23 cellular contexts compared by ENCODE assay signal in genomic region chr6:40819182-40819834, GRCh38.
DNase-seq lines count a peak whose midpoint lies in the region; ATAC-seq, FAIRE-seq and TF ChIP-seq lines count a peak whose summit lies in the region.
"Had no signal": no experiment of that assay in that cellular context is flagged by ENCODE, and none has a peak within 500 bp of the region (broad histone marks: within the 10 kb centered on the region; RNA-seq: fewer than 3 reads in every experiment).

No MANE protein-coding gene starts in this region.

- H3K14ac ChIP-seq in mesenchymal stem cell (ENCODE audit: low read length in 2 of 2) = no peak overlapping the region

- TF ChIP-seq RAD21 in HCT116 (IDR thresholded peaks at IDR 0.05; ENCODE audit: low read depth) = no peak

- H2BK120ac ChIP-seq in mesenchymal stem cell (ENCODE audit: low read depth, low read length) = no peak overlapping the region

- BruUV-seq in HCT116 (replicated peaks; lab: Mats Ljungman, UMichigan) = no TSS peak

- no peak for TF ChIP-seq POLR2A in HCT116 (IDR thresholded peaks at IDR 0.05; ENCODE audit: borderline replicate concordance, extremely low read depth, insufficient read depth, insufficient read length)
- no peak for TF ChIP-seq POLR2A in testis (IDR thresholded peaks at IDR 0.05)

- FAIRE-seq in astrocyte (lab: Jason Lieb, UNC) = no peak
- FAIRE-seq: pancreas had no signal

- no peaks in the 10 kb centered on the region for H3K27me3 ChIP-seq in HCT116 (ENCODE audit: insufficient read depth, low read length)
- H3K27me3 ChIP-seq in astrocyte (ENCODE audit: insufficient read depth, low read length) = no peaks in the 10 kb centered on the region
- H3K27me3 ChIP-seq in psoas muscle (ENCODE audit: insufficient read depth in 3 of 3, low read length in 2 of 3) = no peaks in the 10 kb centered on the region
- no peaks in the 10 kb centered on the region for H3K27me3 ChIP-seq in tibial artery
- peaks cover 10 to 18% of the 10 kb centered on the region in 2 experiments for H3K27me3 ChIP-seq in mesenchymal stem cell (ENCODE audit: control insufficient read depth in 1 of 2, insufficient read depth in 1 of 2, low read length in 2 of 2)
- no peaks in the 10 kb centered on the region for H3K27me3 ChIP-seq in testis
- H3K27me3 ChIP-seq: pancreas, Peyer's patch, stomach had no signal

- intact Hi-C loops in activated CD4-positive, alpha-beta T cell treated with anti-CD3 and anti-CD28 coated beads, Interleukin-2, amount 10 ng/mL, durations not matched to agents 24 days and 14 days (cut with micrococcal nuclease) = no loop called here
- intact Hi-C loops in HCT116 (cut with micrococcal nuclease) = no loop called here
- intact Hi-C loops in psoas muscle (cut with DNase I) = no loop called here
- intact Hi-C loops in tibial artery (cut with DNase I; ENCODE audit: low total_unique reads) = no loop called here
- intact Hi-C loops in testis (cut with DNase I; ENCODE audit: low total_unique reads) = no loop called here

- H2BK15ac ChIP-seq in mesenchymal stem cell (ENCODE audit: low read depth, poor library complexity, severe bottlenecking) = no peak overlapping the region

- H3K23ac ChIP-seq in mesenchymal stem cell (ENCODE audit: low read length in 2 of 2) = peak overlapping the region in 1 of 2 experiments; percentile 31

- H3K9me3 ChIP-seq in HCT116 (ENCODE audit: control insufficient read depth in 1 of 2, insufficient read depth in 1 of 2, low read depth in 1 of 2, low read length in 2 of 2) (no peaks in the 10 kb centered on the region), astrocyte (ENCODE audit: insufficient read depth, low read depth, low read length) (no peaks in the 10 kb centered on the region), psoas muscle (no peaks in the 10 kb centered on the region), tibial artery (no peaks in the 10 kb centered on the region), mesenchymal stem cell (ENCODE audit: control insufficient read depth, low read length) (no peaks in the 10 kb centered on the region), testis (no peaks in the 10 kb centered on the region)
- H3K9me3 ChIP-seq: pancreas, Peyer's patch, stomach had no signal

- no peak overlapping the region for H3K18ac ChIP-seq in mesenchymal stem cell (ENCODE audit: low read depth in 1 of 2, low read length in 2 of 2)

- H3K79me1 ChIP-seq in mesenchymal stem cell (replicated peaks; ENCODE audit: low read length, poor library complexity, severe bottlenecking) = no peaks in the 10 kb centered on the region

- no peak overlapping the region for H4K91ac ChIP-seq in mesenchymal stem cell (ENCODE audit: low read length)

- H3K9me3 Mint-ChIP-seq in activated CD4-positive, alpha-beta T cell treated with anti-CD3 and anti-CD28 coated beads, Interleukin-2, amount 10 ng/mL, durations not matched to agents 24 days and 14 days = no peaks in the 10 kb centered on the region
- H3K9me3 Mint-ChIP-seq in astrocyte (ENCODE audit: unreplicated experiment) = peaks cover 2% of the 10 kb centered on the region
- H3K9me3 Mint-ChIP-seq: activated T-helper 1 cell treated with anti-CD3 and anti-CD28 coated beads, Interleukin-12 subunit alpha, Interleukin-12 subunit beta, Interleukin-2, Interleukin-4 antibody, amounts not matched to agents 30 ng/mL and 10 ng/mL and 1 ng/mL, durations not matched to agents 14 hours and 24 hours and 36 hours; dendritic cell treated with granulocyte-macrophage colony-stimulating factor and Interleukin-4, amounts not matched to agents 40 ng/mL and 50 ng/mL, for 4 days; naive thymus-derived CD8-positive, alpha-beta T cell had no signal

- H3K9me2 ChIP-seq in HCT116 (ENCODE audit: insufficient read depth) = no peaks in the 10 kb centered on the region

- no peak overlapping the region for H2BK5ac ChIP-seq in mesenchymal stem cell (ENCODE audit: low read depth, low read length, poor library complexity, severe bottlenecking)

- CTCF ChIA-PET in HCT116 (lab: Charles Lee) = interaction anchor here (0.8 kb wide), 1 partner anchor 232 kb away, joined by 3 read pairs; the partner anchor contains the start of gene LRFN2

- H3K4me3 Mint-ChIP-seq in activated CD4-positive, alpha-beta T cell treated with anti-CD3 and anti-CD28 coated beads, Interleukin-2, amount 10 ng/mL, durations not matched to agents 24 days and 14 days = no peak overlapping the region
- H3K4me3 Mint-ChIP-seq in astrocyte (ENCODE audit: unreplicated experiment) = no peak overlapping the region
- H3K4me3 Mint-ChIP-seq: activated T-helper 1 cell treated with anti-CD3 and anti-CD28 coated beads, Interleukin-12 subunit alpha, Interleukin-12 subunit beta, Interleukin-2, Interleukin-4 antibody, amounts not matched to agents 30 ng/mL and 10 ng/mL and 1 ng/mL, durations not matched to agents 14 hours and 24 hours and 36 hours; CD14-positive monocyte; dendritic cell treated with granulocyte-macrophage colony-stimulating factor and Interleukin-4, amounts not matched to agents 40 ng/mL and 50 ng/mL, for 4 days; naive thymus-derived CD8-positive, alpha-beta T cell had no signal

- H2BK12ac ChIP-seq in mesenchymal stem cell (ENCODE audit: low read length in 2 of 2) = no peak overlapping the region

- H3K4me3 ChIP-seq in HCT116 (replicated peaks in 1 of 2; ENCODE audit: low read depth in 1 of 2, low read length in 2 of 2) = no peak overlapping the region
- no peak overlapping the region for H3K4me3 ChIP-seq in astrocyte (ENCODE audit: insufficient read depth, low read depth, low read length)
- no peak overlapping the region for H3K4me3 ChIP-seq in psoas muscle
- no peak overlapping the region for H3K4me3 ChIP-seq in tibial artery
- no peak overlapping the region for H3K4me3 ChIP-seq in mesenchymal stem cell (ENCODE audit: insufficient read depth in 1 of 2, low read depth in 1 of 2, low read length in 2 of 2)
- no peak overlapping the region for H3K4me3 ChIP-seq in testis
- H3K4me3 ChIP-seq: pancreas, Peyer's patch, stomach had no signal

- peaks cover 16% of the 10 kb centered on the region for H3K27me3 Mint-ChIP-seq in activated CD4-positive, alpha-beta T cell treated with anti-CD3 and anti-CD28 coated beads, Interleukin-2, amount 10 ng/mL, durations not matched to agents 24 days and 14 days
- H3K27me3 Mint-ChIP-seq in astrocyte (ENCODE audit: low read depth, unreplicated experiment) = peaks cover 15% of the 10 kb centered on the region

- TF ChIP-seq CTCF in HCT116 (IDR thresholded peaks at IDR 0.05 in 2 of 3, conservative IDR thresholded peaks at IDR 0.05 in 1 of 3; ENCODE audit: borderline replicate concordance in 1 of 3, insufficient read depth in 1 of 3, low read depth in 2 of 3, low read length in 2 of 3) (no peak), astrocyte (IDR thresholded peaks at IDR 0.05; ENCODE audit: insufficient read depth, low read depth, low read length) (no peak), psoas muscle (IDR thresholded peaks at IDR 0.05) (no peak), tibial artery (IDR thresholded peaks at IDR 0.05) (no peak), testis (IDR thresholded peaks at IDR 0.05) (no peak)

- no peak overlapping the region for H3K27ac Mint-ChIP-seq in activated CD4-positive, alpha-beta T cell treated with anti-CD3 and anti-CD28 coated beads, Interleukin-2, amount 10 ng/mL, durations not matched to agents 24 days and 14 days
- H3K27ac Mint-ChIP-seq in astrocyte (ENCODE audit: unreplicated experiment) = peak overlapping the region; percentile 22
- H3K27ac Mint-ChIP-seq: activated T-helper 1 cell treated with anti-CD3 and anti-CD28 coated beads, Interleukin-12 subunit alpha, Interleukin-12 subunit beta, Interleukin-2, Interleukin-4 antibody, amounts not matched to agents 30 ng/mL and 10 ng/mL and 1 ng/mL, durations not matched to agents 14 hours and 24 hours and 36 hours; CD14-positive monocyte; dendritic cell treated with granulocyte-macrophage colony-stimulating factor and Interleukin-4, amounts not matched to agents 40 ng/mL and 50 ng/mL, for 4 days; naive thymus-derived CD8-positive, alpha-beta T cell had no signal

- no peaks in the 10 kb centered on the region for H3K4me1 Mint-ChIP-seq in activated CD4-positive, alpha-beta T cell treated with anti-CD3 and anti-CD28 coated beads, Interleukin-2, amount 10 ng/mL, durations not matched to agents 24 days and 14 days
- peaks cover under 1% of the 10 kb centered on the region for H3K4me1 Mint-ChIP-seq in astrocyte (ENCODE audit: low read depth, unreplicated experiment)
- H3K4me1 Mint-ChIP-seq: CD14-positive monocyte; naive thymus-derived CD8-positive, alpha-beta T cell had no signal

- H3K36me3 Mint-ChIP-seq in activated CD4-positive, alpha-beta T cell treated with anti-CD3 and anti-CD28 coated beads, Interleukin-2, amount 10 ng/mL, durations not matched to agents 24 days and 14 days (ENCODE audit: low read depth) = no peaks in the 10 kb centered on the region
- H3K36me3 Mint-ChIP-seq in astrocyte (ENCODE audit: low read depth, unreplicated experiment) = no peaks in the 10 kb centered on the region
- H3K36me3 Mint-ChIP-seq: CD14-positive monocyte; naive thymus-derived CD8-positive, alpha-beta T cell had no signal

- H2AK5ac ChIP-seq in mesenchymal stem cell (ENCODE audit: low read length, severe bottlenecking) = no peak overlapping the region

- H2AFZ ChIP-seq in HCT116 (ENCODE audit: low read depth, low read length, poor library complexity, severe bottlenecking) (no peak overlapping the region), astrocyte (ENCODE audit: low read depth, low read length) (no peak overlapping the region), mesenchymal stem cell (ENCODE audit: low read depth, low read length) (no peak overlapping the region)

- H3K4ac ChIP-seq in mesenchymal stem cell (ENCODE audit: low read depth in 1 of 2, low read length in 2 of 2) = no peak overlapping the region

- H4K8ac ChIP-seq in mesenchymal stem cell (ENCODE audit: low read length) = no peak overlapping the region

- RAD21 ChIA-PET in HCT116 (lab: Charles Lee; ENCODE audit: low non-redundant PET in 1 of 2, low total read pairs in 2 of 2, uncharacterized antibody in 2 of 2, unreplicated experiment in 2 of 2) = no interaction called here

- ATAC-seq in HCT116 (no peak), psoas muscle (peak; percentile 33 to 65 (median 38))
- ATAC-seq: naive thymus-derived CD8-positive, alpha-beta T cell had no signal

- H3K4me1 ChIP-seq in HCT116 (ENCODE audit: control insufficient read depth in 1 of 2, insufficient read depth in 2 of 2, low read length in 2 of 2) (no peaks in the 10 kb centered on the region), astrocyte (ENCODE audit: insufficient read depth, low read length) (no peaks in the 10 kb centered on the region), psoas muscle (peaks cover 6% of the 10 kb centered on the region), tibial artery (no peaks in the 10 kb centered on the region), mesenchymal stem cell (ENCODE audit: control insufficient read depth, insufficient read depth, low read depth, low read length) (no peaks in the 10 kb centered on the region), testis (no peaks in the 10 kb centered on the region)
- H3K4me1 ChIP-seq: pancreas, Peyer's patch, stomach had no signal

- H3K27ac ChIP-seq in HCT116 (ENCODE audit: low read depth, low read length) = no peak overlapping the region
- no peak overlapping the region for H3K27ac ChIP-seq in astrocyte (ENCODE audit: low read depth, low read length)
- H3K27ac ChIP-seq in psoas muscle = no peak overlapping the region
- no peak overlapping the region for H3K27ac ChIP-seq in tibial artery
- H3K27ac ChIP-seq in mesenchymal stem cell (ENCODE audit: low read length, poor library complexity, severe bottlenecking) = no peak overlapping the region
- H3K27ac ChIP-seq in testis = no peak overlapping the region
- H3K27ac ChIP-seq: pancreas, Peyer's patch, stomach, WERI-Rb-1 had no signal

- H3K79me2 ChIP-seq in HCT116 (ENCODE audit: insufficient read depth, low read length) (no peaks in the 10 kb centered on the region), astrocyte (ENCODE audit: insufficient read depth, low read length) (no peaks in the 10 kb centered on the region)

- H3K36me3 ChIP-seq in HCT116 (ENCODE audit: control insufficient read depth in 1 of 2, insufficient read depth in 2 of 2, low read length in 2 of 2) (no peaks in the 10 kb centered on the region), astrocyte (ENCODE audit: insufficient read depth, low read length) (no peaks in the 10 kb centered on the region), psoas muscle (ENCODE audit: insufficient read depth in 1 of 2, low read depth in 1 of 2) (no peaks in the 10 kb centered on the region), tibial artery (no peaks in the 10 kb centered on the region), mesenchymal stem cell (ENCODE audit: control insufficient read depth in 1 of 2, insufficient read depth in 2 of 2, low read depth in 1 of 2, low read length in 2 of 2) (no peaks in the 10 kb centered on the region), testis (ENCODE audit: low read depth, missing control alignments) (no peaks in the 10 kb centered on the region)
- H3K36me3 ChIP-seq: pancreas, Peyer's patch, stomach, WERI-Rb-1 had no signal

- no peak overlapping the region for H3K9ac ChIP-seq in HCT116 (ENCODE audit: low read length)
- H3K9ac ChIP-seq in astrocyte (ENCODE audit: low read length) = no peak overlapping the region
- no peak overlapping the region for H3K9ac ChIP-seq in mesenchymal stem cell (ENCODE audit: low read length)

- H4K20me1 ChIP-seq in HCT116 (ENCODE audit: insufficient read depth) = no peaks in the 10 kb centered on the region
- no peaks in the 10 kb centered on the region for H4K20me1 ChIP-seq in astrocyte (ENCODE audit: insufficient read depth, low read length)

- peak; percentile 26 for DNase-seq in activated CD4-positive, alpha-beta T cell treated with anti-CD3 and anti-CD28 coated beads for 48 hours
- no peak for DNase-seq in activated CD4-positive, alpha-beta T cell treated with anti-CD3 and anti-CD28 coated beads, Interleukin-2, amount 10 ng/mL, durations not matched to agents 24 days and 14 days
- no peak for DNase-seq in HCT116 (ENCODE audit: low read depth, low spot score)
- no peak for DNase-seq in astrocyte (ENCODE audit: low read depth)
- DNase-seq in psoas muscle = no peak
- DNase-seq in tibial artery = no peak
- DNase-seq in mesenchymal stem cell = no peak
- no peak for DNase-seq in testis
- DNase-seq: GF-D8; KG1; mammary epithelial cell; naive thymus-derived CD8-positive, alpha-beta T cell; NCI-H1092; NCI-H2171; NCI-H82; Peyer's patch; stomach; T-helper 2 cell; WERI-Rb-1 had no signal

- POLR2A ChIA-PET in HCT116 (lab: Charles Lee) = interaction anchor here (0.9 kb wide), 1 partner anchor 253 kb away, joined by 3 read pairs; the partner anchor contains the start of genes NFYA and OARD1

- H3K4me2 ChIP-seq in HCT116 (ENCODE audit: low read length) = no peak overlapping the region
- H3K4me2 ChIP-seq in astrocyte (ENCODE audit: low read length) = no peak overlapping the region
- no peak overlapping the region for H3K4me2 ChIP-seq in mesenchymal stem cell (ENCODE audit: low read length, poor library complexity, severe bottlenecking)

- 52 to 60% (median 59%) methylated on average over 9 of the region's 9 CpGs for WGBS in psoas muscle, 3 donors
- 84% methylated on average over 9 of the region's 9 CpGs for WGBS in mesenchymal stem cell
- WGBS in testis, 2 donors = 90 to 93% methylated on average over 9 of the region's 9 CpGs
